In the genomic region with DNA sequence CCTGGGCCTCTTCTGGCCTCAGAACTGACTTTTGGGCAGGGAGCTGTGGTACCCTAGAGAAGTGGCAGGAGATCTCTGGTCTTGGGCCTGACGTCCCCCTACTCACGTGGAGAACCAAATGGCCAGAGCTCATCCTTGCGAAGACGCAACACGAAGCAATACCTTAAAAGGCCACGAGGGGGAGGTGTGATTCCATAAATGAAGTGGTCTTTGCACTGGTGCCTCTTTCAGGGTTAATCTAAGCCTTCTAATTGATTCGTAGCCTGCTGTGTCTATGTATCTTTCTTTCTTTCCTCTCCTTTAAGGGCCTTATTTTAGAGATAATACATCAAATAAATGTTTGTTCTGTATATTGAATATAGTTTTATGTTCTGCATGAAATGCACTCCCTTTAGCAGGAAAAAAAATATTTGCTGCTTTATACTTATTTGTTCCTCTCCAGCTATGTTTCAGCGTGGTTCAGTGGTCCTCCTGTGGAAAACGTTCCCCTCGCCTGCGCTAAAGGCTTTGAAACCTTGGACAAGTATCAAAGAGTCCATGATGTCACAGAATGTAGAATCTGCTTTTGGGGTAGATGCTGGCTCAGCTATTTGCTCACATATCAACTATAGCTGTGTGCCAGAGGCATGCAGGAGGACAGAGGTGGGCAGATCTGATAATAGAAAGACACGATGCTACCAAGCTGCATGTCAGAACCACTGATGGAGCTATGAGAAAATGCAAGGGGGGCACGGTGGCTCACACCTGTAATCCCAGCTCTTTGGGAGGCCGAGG, we compare ENCODE assay signal across 9 cellular contexts. TPM values are rescaled to one million over a fixed set of nuclear protein-coding genes. Genes with fewer than 3 reads are reported as not detected.
DNase-seq lines count a peak whose midpoint lies in the region; ATAC-seq and TF ChIP-seq lines count a peak whose summit lies in the region.
"Had no signal": no experiment of that assay in that cellular context is flagged by ENCODE, and none has a peak within 500 bp of the region (broad histone marks: within the 10 kb centered on the region; RNA-seq: fewer than 3 reads in every experiment).

No MANE protein-coding gene starts in this region.

- intact Hi-C loops in activated B cell treated with CpG ODN at 0.5 μM for 24 hours (cut with micrococcal nuclease) = loop anchor here (1.0 to 10.0 kb wide), 5 partner anchors 64 to 840 kb away; a partner anchor contains a TSS
- intact Hi-C loops in left colon (cut with DNase I, micrococcal nuclease) = loop anchor here in 1 of 2 donors (10.0 kb wide), 1 partner anchor 370 kb away; no protein-coding TSS in a partner anchor

- POLR2A ChIA-PET in activated B cell treated with CpG ODN at 0.5 μM for 24 hours (lab: Charles Lee) = interaction anchor here (0.7 kb wide), 1 partner anchor 61 kb away, joined by 3 read pairs; no protein-coding TSS in a partner anchor

- CTCF ChIA-PET in activated B cell treated with CpG ODN at 0.5 μM for 24 hours (lab: Charles Lee) = interaction anchor here (0.6 to 3.6 kb wide), 26 partner anchors 9 to 843 kb away, joined by 3 to 45 read pairs (median 3); a partner anchor contains a TSS

- peak; percentile 63 for DNase-seq in SIG-M5 treated with dmso at 0.1 percent for 504 hours (lab: John Stamatoyannopoulos, UW; ENCODE audit: unreplicated experiment)
- DNase-seq in SIG-M5 (lab: John Stamatoyannopoulos, UW) = no peak
- peak; percentile 87 for DNase-seq in NCI-H2227 (lab: John Stamatoyannopoulos, UW; ENCODE audit: unreplicated experiment)
- peak; percentile 49 for DNase-seq in activated B cell treated with CpG ODN at 0.5 μM for 24 hours
- DNase-seq in central memory CD4-positive, alpha-beta T cell = peak; percentile 40
- DNase-seq in left colon = peak in 1 of 2 donors; percentile 75
- DNase-seq in stimulated activated CD4-positive, alpha-beta T cell treated with anti-CD3 and anti-CD28 coated beads, Interleukin-4, amount 100 ng/mL, for 24 hours = peak; percentile 81

- ATAC-seq in HG03045 (IDR thresholded peaks at IDR 0.05; ENCODE audit: unreplicated experiment) = peak; percentile 56
- ATAC-seq in activated B cell treated with CpG ODN at 0.5 μM for 24 hours (ENCODE audit: low read depth) = peak; percentile 96
- ATAC-seq in left colon = peak; percentile 73

- H3K4me3 Mint-ChIP-seq in activated B cell treated with CpG ODN at 0.5 μM for 24 hours = no peak overlapping the region

- no peaks in the 10 kb centered on the region for H3K36me3 Mint-ChIP-seq in activated B cell treated with CpG ODN at 0.5 μM for 24 hours (ENCODE audit: low read depth)

- peaks cover 2% of the 10 kb centered on the region for H3K4me1 Mint-ChIP-seq in activated B cell treated with CpG ODN at 0.5 μM for 24 hours

- H3K9me3 Mint-ChIP-seq in activated B cell treated with CpG ODN at 0.5 μM for 24 hours = no peaks in the 10 kb centered on the region

- TF ChIP-seq CTCF in activated B cell treated with CpG ODN at 0.5 μM for 24 hours (IDR thresholded peaks at IDR 0.05) = peak; percentile 88

- no peak overlapping the region for H3K27ac Mint-ChIP-seq in activated B cell treated with CpG ODN at 0.5 μM for 24 hours

- peaks cover 6% of the 10 kb centered on the region for H3K27me3 Mint-ChIP-seq in activated B cell treated with CpG ODN at 0.5 μM for 24 hours

RNA-seq across cellular contexts. Expression of a gene that starts 41.0 kb away (rescaled TPM):
- total RNA-seq in activated B cell treated with CpG ODN at 0.5 μM for 24 hours = not detected in 2 replicates
- not detected for total RNA-seq in left colon
- total RNA-seq: subcutaneous adipose tissue had no signal
